1 cellular context compared by ENCODE assay signal in the genomic region with DNA sequence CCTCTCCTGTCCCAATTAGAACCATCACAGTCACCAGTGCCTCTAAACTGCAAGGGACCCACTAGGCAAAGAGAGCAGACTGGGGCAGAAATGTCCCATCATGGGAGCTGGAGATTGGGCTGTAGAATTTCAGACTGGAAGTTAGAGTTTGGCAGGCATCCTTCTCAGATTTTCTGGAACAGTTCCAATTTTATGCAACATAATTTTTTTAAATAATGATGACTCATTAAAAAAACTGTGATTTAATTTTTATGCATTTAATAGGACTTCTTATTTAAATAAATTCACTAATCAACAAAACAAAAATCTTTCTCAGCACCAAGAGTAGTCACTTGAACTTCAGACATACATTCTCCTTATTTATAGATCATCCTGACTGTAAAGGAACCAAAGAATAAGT.
TF ChIP-seq lines count a peak whose summit lies in the region.

No MANE protein-coding gene starts in this region.

TF ChIP-seq in K562, 482 proteins besides CTCF, POLR2A, EP300 and RAD21 (continued from another document):
- TF ChIP-seq, protein P1, sequence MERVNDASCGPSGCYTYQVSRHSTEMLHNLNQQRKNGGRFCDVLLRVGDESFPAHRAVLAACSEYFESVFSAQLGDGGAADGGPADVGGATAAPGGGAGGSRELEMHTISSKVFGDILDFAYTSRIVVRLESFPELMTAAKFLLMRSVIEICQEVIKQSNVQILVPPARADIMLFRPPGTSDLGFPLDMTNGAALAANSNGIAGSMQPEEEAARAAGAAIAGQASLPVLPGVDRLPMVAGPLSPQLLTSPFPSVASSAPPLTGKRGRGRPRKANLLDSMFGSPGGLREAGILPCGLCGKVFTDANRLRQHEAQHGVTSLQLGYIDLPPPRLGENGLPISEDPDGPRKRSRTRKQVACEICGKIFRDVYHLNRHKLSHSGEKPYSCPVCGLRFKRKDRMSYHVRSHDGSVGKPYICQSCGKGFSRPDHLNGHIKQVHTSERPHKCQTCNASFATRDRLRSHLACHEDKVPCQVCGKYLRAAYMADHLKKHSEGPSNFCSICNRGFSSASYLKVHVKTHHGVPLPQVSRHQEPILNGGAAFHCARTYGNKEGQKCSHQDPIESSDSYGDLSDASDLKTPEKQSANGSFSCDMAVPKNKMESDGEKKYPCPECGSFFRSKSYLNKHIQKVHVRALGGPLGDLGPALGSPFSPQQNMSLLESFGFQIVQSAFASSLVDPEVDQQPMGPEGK (CRISPR knock-in tag; IDR thresholded peaks at IDR 0.05; ENCODE audit: borderline replicate concordance), result no peak
- no peak for TF ChIP-seq ILF3 (IDR thresholded peaks at IDR 0.05; ENCODE audit: borderline replicate concordance)
- no peak for TF ChIP-seq ZKSCAN8 (CRISPR knock-in tag; IDR thresholded peaks at IDR 0.05)
- TF ChIP-seq MTA2 (IDR thresholded peaks at IDR 0.05; ENCODE audit: low read depth), result no peak
- peak; percentile 87 for TF ChIP-seq C11orf30 (IDR thresholded peaks at IDR 0.05; ENCODE audit: low read depth)
- no peak for TF ChIP-seq PCBP1 (IDR thresholded peaks at IDR 0.05; ENCODE audit: low read depth, low read length, poor library complexity, severe bottlenecking)
- no peak for TF ChIP-seq MYNN (IDR thresholded peaks at IDR 0.05)
- no peak for TF ChIP-seq MYNN (CRISPR knock-in tag; IDR thresholded peaks at IDR 0.05)
- peak; percentile 95 for TF ChIP-seq ZNF316 (IDR thresholded peaks at IDR 0.05)
- TF ChIP-seq ELF1 (tag; IDR thresholded peaks at IDR 0.05), result no peak
- no peak for TF ChIP-seq SAFB2 (IDR thresholded peaks at IDR 0.05; ENCODE audit: borderline replicate concordance, low read depth, low read length, severe bottlenecking)
- TF ChIP-seq TAF1 (IDR thresholded peaks at IDR 0.05; ENCODE audit: control insufficient read depth, extremely low read depth, insufficient read depth, low read length, severe bottlenecking), result no peak
- peak; percentile 85 for TF ChIP-seq MAFF (IDR thresholded peaks at IDR 0.05; ENCODE audit: low read length)
- no peak for TF ChIP-seq SIX5 (IDR thresholded peaks at IDR 0.05; ENCODE audit: borderline replicate concordance in 1 of 2, insufficient read depth in 1 of 2, low read depth in 1 of 2, low read length in 2 of 2)
- no peak for TF ChIP-seq GTF2B (IDR thresholded peaks at IDR 0.05; ENCODE audit: extremely low read depth, insufficient read length)
- TF ChIP-seq PURB (CRISPR knock-in tag; IDR thresholded peaks at IDR 0.05; ENCODE audit: low read depth), result no peak
- peak; percentile 51 for TF ChIP-seq NFIC (IDR thresholded peaks at IDR 0.05)
- TF ChIP-seq, protein P2, sequence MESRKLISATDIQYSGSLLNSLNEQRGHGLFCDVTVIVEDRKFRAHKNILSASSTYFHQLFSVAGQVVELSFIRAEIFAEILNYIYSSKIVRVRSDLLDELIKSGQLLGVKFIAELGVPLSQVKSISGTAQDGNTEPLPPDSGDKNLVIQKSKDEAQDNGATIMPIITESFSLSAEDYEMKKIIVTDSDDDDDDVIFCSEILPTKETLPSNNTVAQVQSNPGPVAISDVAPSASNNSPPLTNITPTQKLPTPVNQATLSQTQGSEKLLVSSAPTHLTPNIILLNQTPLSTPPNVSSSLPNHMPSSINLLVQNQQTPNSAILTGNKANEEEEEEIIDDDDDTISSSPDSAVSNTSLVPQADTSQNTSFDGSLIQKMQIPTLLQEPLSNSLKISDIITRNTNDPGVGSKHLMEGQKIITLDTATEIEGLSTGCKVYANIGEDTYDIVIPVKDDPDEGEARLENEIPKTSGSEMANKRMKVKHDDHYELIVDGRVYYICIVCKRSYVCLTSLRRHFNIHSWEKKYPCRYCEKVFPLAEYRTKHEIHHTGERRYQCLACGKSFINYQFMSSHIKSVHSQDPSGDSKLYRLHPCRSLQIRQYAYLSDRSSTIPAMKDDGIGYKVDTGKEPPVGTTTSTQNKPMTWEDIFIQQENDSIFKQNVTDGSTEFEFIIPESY (CRISPR knock-in tag; IDR thresholded peaks at IDR 0.05), result no peak
- TF ChIP-seq MAFG (tag; conservative IDR thresholded peaks at IDR 0.05), result peak; percentile 87
- TF ChIP-seq MCM7 (IDR thresholded peaks at IDR 0.05), result no peak
- TF ChIP-seq ZBTB5 (IDR thresholded peaks at IDR 0.05), result no peak
- no peak for TF ChIP-seq POLR2H (tag; IDR thresholded peaks at IDR 0.05; ENCODE audit: low read depth)
- no peak for TF ChIP-seq RBM15 (IDR thresholded peaks at IDR 0.05; ENCODE audit: insufficient read depth, low read length)
- TF ChIP-seq, protein P3, sequence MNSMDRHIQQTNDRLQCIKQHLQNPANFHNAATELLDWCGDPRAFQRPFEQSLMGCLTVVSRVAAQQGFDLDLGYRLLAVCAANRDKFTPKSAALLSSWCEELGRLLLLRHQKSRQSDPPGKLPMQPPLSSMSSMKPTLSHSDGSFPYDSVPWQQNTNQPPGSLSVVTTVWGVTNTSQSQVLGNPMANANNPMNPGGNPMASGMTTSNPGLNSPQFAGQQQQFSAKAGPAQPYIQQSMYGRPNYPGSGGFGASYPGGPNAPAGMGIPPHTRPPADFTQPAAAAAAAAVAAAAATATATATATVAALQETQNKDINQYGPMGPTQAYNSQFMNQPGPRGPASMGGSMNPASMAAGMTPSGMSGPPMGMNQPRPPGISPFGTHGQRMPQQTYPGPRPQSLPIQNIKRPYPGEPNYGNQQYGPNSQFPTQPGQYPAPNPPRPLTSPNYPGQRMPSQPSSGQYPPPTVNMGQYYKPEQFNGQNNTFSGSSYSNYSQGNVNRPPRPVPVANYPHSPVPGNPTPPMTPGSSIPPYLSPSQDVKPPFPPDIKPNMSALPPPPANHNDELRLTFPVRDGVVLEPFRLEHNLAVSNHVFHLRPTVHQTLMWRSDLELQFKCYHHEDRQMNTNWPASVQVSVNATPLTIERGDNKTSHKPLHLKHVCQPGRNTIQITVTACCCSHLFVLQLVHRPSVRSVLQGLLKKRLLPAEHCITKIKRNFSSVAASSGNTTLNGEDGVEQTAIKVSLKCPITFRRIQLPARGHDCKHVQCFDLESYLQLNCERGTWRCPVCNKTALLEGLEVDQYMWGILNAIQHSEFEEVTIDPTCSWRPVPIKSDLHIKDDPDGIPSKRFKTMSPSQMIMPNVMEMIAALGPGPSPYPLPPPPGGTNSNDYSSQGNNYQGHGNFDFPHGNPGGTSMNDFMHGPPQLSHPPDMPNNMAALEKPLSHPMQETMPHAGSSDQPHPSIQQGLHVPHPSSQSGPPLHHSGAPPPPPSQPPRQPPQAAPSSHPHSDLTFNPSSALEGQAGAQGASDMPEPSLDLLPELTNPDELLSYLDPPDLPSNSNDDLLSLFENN (IDR thresholded peaks at IDR 0.05; ENCODE audit: low read depth in 2 of 2, low read length in 2 of 2), result no peak
- no peak for TF ChIP-seq ZNF79 (CRISPR knock-in tag; IDR thresholded peaks at IDR 0.05; ENCODE audit: low read depth)
- TF ChIP-seq ZNF134 (CRISPR knock-in tag; conservative IDR thresholded peaks at IDR 0.05), result no peak
- no peak for TF ChIP-seq ZNF830 (CRISPR knock-in tag; IDR thresholded peaks at IDR 0.05)
- TF ChIP-seq RBM39 (optimal IDR thresholded peaks at IDR 0.05; ENCODE audit: low read depth, low read length), result no peak
- TF ChIP-seq ZNF217 (CRISPR knock-in tag; IDR thresholded peaks at IDR 0.05), result no peak
- TF ChIP-seq, protein P4, sequence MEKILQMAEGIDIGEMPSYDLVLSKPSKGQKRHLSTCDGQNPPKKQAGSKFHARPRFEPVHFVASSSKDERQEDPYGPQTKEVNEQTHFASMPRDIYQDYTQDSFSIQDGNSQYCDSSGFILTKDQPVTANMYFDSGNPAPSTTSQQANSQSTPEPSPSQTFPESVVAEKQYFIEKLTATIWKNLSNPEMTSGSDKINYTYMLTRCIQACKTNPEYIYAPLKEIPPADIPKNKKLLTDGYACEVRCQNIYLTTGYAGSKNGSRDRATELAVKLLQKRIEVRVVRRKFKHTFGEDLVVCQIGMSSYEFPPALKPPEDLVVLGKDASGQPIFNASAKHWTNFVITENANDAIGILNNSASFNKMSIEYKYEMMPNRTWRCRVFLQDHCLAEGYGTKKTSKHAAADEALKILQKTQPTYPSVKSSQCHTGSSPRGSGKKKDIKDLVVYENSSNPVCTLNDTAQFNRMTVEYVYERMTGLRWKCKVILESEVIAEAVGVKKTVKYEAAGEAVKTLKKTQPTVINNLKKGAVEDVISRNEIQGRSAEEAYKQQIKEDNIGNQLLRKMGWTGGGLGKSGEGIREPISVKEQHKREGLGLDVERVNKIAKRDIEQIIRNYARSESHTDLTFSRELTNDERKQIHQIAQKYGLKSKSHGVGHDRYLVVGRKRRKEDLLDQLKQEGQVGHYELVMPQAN (IDR thresholded peaks at IDR 0.05; ENCODE audit: borderline replicate concordance), result no peak
- TF ChIP-seq MAFK (IDR thresholded peaks at IDR 0.05; ENCODE audit: low read length), result peak; percentile 80
- no peak for TF ChIP-seq MCM2 (IDR thresholded peaks at IDR 0.05; ENCODE audit: low read depth)
- no peak for TF ChIP-seq JUNB (CRISPR knock-in tag; conservative IDR thresholded peaks at IDR 0.05)
- TF ChIP-seq, protein P5, sequence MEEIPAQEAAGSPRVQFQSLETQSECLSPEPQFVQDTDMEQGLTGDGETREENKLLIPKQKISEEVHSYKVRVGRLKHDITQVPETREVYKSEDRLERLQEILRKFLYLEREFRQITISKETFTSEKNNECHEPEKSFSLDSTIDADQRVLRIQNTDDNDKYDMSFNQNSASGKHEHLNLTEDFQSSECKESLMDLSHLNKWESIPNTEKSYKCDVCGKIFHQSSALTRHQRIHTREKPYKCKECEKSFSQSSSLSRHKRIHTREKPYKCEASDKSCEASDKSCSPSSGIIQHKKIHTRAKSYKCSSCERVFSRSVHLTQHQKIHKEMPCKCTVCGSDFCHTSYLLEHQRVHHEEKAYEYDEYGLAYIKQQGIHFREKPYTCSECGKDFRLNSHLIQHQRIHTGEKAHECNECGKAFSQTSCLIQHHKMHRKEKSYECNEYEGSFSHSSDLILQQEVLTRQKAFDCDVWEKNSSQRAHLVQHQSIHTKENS (CRISPR knock-in tag; IDR thresholded peaks at IDR 0.05), result no peak
- TF ChIP-seq ETS1 (conservative IDR thresholded peaks at IDR 0.05; ENCODE audit: control insufficient read depth, low read depth, low read length), result no peak
- TF ChIP-seq GTF2E2 (tag; IDR thresholded peaks at IDR 0.05), result no peak
